Comparison of ENCODE assay signal across 8 cellular contexts in the genomic region with DNA sequence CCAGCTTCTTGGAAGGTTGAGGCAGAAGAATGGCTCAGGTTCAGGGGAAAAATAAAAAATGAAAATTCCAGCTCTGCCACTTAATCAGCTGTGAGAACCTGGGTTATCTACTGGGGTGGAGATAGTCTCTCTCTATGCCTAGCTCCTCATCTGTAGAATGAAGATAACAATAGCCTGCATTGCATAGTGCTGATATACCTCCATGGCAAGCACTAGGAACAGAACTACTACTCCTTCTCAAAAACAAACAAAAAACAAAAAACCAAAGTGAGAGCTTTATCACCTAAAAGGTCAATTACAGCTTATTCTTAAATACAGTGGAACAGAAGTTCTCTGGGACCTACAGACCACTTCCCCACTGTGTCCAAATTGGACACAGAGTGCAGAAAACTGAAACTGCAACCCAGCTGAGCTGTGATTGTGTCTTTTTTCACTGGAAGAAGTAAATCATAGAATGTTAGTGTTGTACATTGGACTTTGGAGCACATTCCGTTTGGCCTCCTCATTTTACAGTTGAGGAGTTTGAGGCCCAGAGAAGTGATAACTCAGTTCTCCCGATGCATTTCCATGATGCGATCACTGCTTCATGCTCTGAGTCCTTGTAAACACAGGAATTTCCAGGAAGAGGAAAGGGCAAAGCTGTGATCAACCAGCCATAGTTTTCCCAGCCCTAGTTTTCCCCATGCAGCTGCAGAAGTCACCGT. TPM values are rescaled to one million over a fixed set of nuclear protein-coding genes. Genes with fewer than 3 reads are reported as not detected.
DNase-seq lines count a peak whose midpoint lies in the region; ATAC-seq, FAIRE-seq and TF ChIP-seq lines count a peak whose summit lies in the region.

No MANE protein-coding gene starts in this region.

- DNase-seq in HUDEP-2 (lab: John Stamatoyannopoulos, UW; ENCODE audit: unreplicated experiment in 76 of 76), result peak in 40 of 76 experiments; percentile 12 to 87 (median 62)
- no peak for DNase-seq in effector memory CD8-positive, alpha-beta T cell
- DNase-seq in renal cortical epithelial cell (ENCODE audit: low read depth), result peak; percentile 89
- DNase-seq in brain microvascular endothelial cell, result no peak
- DNase-seq in GM19239 (ENCODE audit: insufficient read length, low spot score), result no peak
- no peak for DNase-seq in midbrain (lab: John Stamatoyannopoulos, UW)
- no peak for DNase-seq in activated CD4-positive, alpha-beta T cell treated with anti-CD3 and anti-CD28 coated beads, Interleukin-2, amount 50 U/mL, for 48 hours

- H3K27ac Mint-ChIP-seq in effector memory CD8-positive, alpha-beta T cell, result peak overlapping the region; percentile 81 to 90

- no peaks in the 10 kb centered on the region for H3K9me3 Mint-ChIP-seq in effector memory CD8-positive, alpha-beta T cell

- TF ChIP-seq CTCF in brain microvascular endothelial cell (IDR thresholded peaks at IDR 0.05; ENCODE audit: low read depth, low read length, missing control alignments), result no peak

- no peak for FAIRE-seq in GM19239 (lab: Jason Lieb, UNC)

- in situ Hi-C loops in brain microvascular endothelial cell (cut with HindIII; ENCODE audit: low pct_ligation_motif_present, low sequenced_read_pairs), result no loop called here

- H3K4me1 Mint-ChIP-seq in effector memory CD8-positive, alpha-beta T cell (ENCODE audit: low read depth in 2 of 2), result peaks cover 0 to 10% of the 10 kb centered on the region in 2 donors

- no peaks in the 10 kb centered on the region for H3K27me3 ChIP-seq in brain microvascular endothelial cell (replicated peaks)

- H3K4me3 ChIP-seq in brain microvascular endothelial cell (ENCODE audit: low read depth, low read length), result no peak overlapping the region

- H3K27me3 Mint-ChIP-seq in effector memory CD8-positive, alpha-beta T cell, result peaks cover 0 to 10% of the 10 kb centered on the region in 2 donors

- H3K36me3 ChIP-seq in brain microvascular endothelial cell (replicated peaks), result no peaks in the 10 kb centered on the region

- no peak overlapping the region for H3K27ac ChIP-seq in brain microvascular endothelial cell

- H3K36me3 Mint-ChIP-seq in effector memory CD8-positive, alpha-beta T cell (ENCODE audit: insufficient read depth), result no peaks in the 10 kb centered on the region

- H3K4me3 Mint-ChIP-seq in effector memory CD8-positive, alpha-beta T cell, result peak overlapping the region; percentile 70 to 72

- peak; percentile 23 for ATAC-seq in GM19372 (IDR thresholded peaks at IDR 0.05; ENCODE audit: low read depth, unreplicated experiment)
- ATAC-seq in effector memory CD8-positive, alpha-beta T cell (replicated peaks), result peak; percentile 21

RNA-seq across cellular contexts. Expression of a gene that starts 23.3 kb away (rescaled TPM):
- total RNA-seq in renal cortical epithelial cell, result 1.2 and 2.6 TPM in 2 replicates

Comparison
In these comparisons a context has a peak if more than half of its experiments do, and no peak if none do; other contexts are left out.
1. DNase-seq: peak in HUDEP-2 (40 of 76) and renal cortical epithelial cell (single experiment); none in effector memory CD8-positive, alpha-beta T cell (0 of 3), brain microvascular endothelial cell (single experiment), GM19239 (single experiment), midbrain (single experiment) and activated CD4-positive, alpha-beta T cell treated with anti-CD3 and anti-CD28 coated beads, Interleukin-2, amount 50 U/mL, for 48 hours (0 of 2).